ENCODE assay signal across 1 cellular context in genomic region chr9:693460-694390, GRCh38.
TF ChIP-seq lines count a peak whose summit lies in the region.

No MANE protein-coding gene starts in this region.

TF ChIP-seq in H1, 55 proteins besides CTCF, POLR2A, EP300 and RAD21 (continued from another document):
- TF ChIP-seq CHD7 (IDR thresholded peaks at IDR 0.05; ENCODE audit: insufficient replicate concordance, low read length), result no peak
